Comparison of ENCODE assay signal across 1 cellular context in the genomic region with DNA sequence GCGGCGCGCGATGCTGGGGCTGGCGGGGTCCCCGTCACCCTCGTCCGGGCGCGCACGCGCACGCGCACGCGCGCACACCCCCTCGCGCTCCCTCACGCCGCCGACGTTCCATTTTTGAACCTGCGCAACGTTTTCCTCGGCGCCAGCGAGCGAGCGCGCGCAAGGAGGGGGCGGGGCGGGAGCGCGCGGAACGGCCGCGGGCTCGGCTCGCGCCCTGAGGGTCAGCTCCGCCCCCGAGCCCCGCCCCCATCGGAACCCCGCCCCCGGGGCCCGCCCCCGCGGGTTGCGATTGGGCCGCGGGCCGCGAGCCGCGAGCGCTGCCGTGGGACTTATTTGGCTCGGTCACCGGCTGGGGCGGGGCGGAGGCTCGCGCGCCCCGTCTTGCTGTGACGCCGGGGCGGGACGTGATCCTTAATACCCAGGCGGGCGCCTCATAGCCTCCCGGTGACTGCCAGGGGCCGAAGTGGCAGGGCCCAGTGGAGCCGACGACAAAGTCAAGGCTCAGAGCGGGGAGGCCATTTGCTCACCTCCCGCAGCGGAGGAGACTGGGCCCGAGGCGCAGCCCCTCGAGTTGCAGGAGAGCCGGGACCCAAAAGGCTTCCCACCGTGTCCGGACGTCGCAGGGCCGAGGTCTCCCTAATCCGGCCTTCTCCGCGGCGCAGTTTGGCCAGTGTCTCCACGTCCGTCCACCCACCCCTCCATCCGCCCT.
A peak's percentile ranks its signal among the peaks of the same experiment; 100 is the strongest.
TF ChIP-seq lines count a peak whose summit lies in the region.

CBX7 (minus strand) TSS at position 170 of the 709 bp plus-strand sequence. CDS start 236 bp downstream, outside the sequence.

TF ChIP-seq in GM12878, 131 proteins besides CTCF, POLR2A, EP300 and RAD21 (continued from another document and continues in another):
- TF ChIP-seq ZNF687 (IDR thresholded peaks at IDR 0.05) (peak; percentile 48), YBX1 (IDR thresholded peaks at IDR 0.05) (no peak), SIX5 (IDR thresholded peaks at IDR 0.05; ENCODE audit: low read depth, low read length, severe bottlenecking) (no peak), FOXK2 (IDR thresholded peaks at IDR 0.05) (no peak), GABPA (IDR thresholded peaks at IDR 0.05; ENCODE audit: low read depth) (no peak), RBBP5 (conservative IDR thresholded peaks at IDR 0.05) (no peak), NR2C1 (IDR thresholded peaks at IDR 0.05) (peak; percentile 51; the same call in 1 of the 2 replicates), NR2C2 (IDR thresholded peaks at IDR 0.05; ENCODE audit: borderline replicate concordance, control insufficient read depth, insufficient read length, low read depth) (no peak), MTA2 (IDR thresholded peaks at IDR 0.05; ENCODE audit: low read depth) (no peak), ZBTB11 (CRISPR knock-in tag; IDR thresholded peaks at IDR 0.05) (no peak), JUND (IDR thresholded peaks at IDR 0.05; ENCODE audit: low read depth, low read length) (no peak), RB1 (IDR thresholded peaks at IDR 0.05; ENCODE audit: borderline replicate concordance) (peak; percentile 35; the same call in 1 of the 2 replicates), ZNF207 (IDR thresholded peaks at IDR 0.05; ENCODE audit: borderline replicate concordance) (0 out of 2 replicates have a peak, but pooled peaks have one; percentile 48), YY1 (IDR thresholded peaks at IDR 0.05; ENCODE audit: low read depth, low read length) (no peak; the same call in 1 of the 2 replicates), MEF2A (IDR thresholded peaks at IDR 0.05; ENCODE audit: insufficient read depth, low read depth, low read length) (no peak), HCFC1 (IDR thresholded peaks at IDR 0.05; ENCODE audit: low read length) (peak; percentile 20; the same call in 1 of the 2 replicates), SMAD1 (IDR thresholded peaks at IDR 0.05; ENCODE audit: low read depth, partially characterized antibody) (no peak), TAF1 (IDR thresholded peaks at IDR 0.05; ENCODE audit: borderline replicate concordance, low read depth, low read length) (no peak), IRF3 (IDR thresholded peaks at IDR 0.05) (no peak), CREM (IDR thresholded peaks at IDR 0.05; ENCODE audit: low read depth) (0 out of 2 replicates have a peak, but pooled peaks have one; percentile 33), CUX1 (IDR thresholded peaks at IDR 0.05; ENCODE audit: insufficient replicate concordance, low read depth, low read length) (no peak), CEBPZ (IDR thresholded peaks at IDR 0.05; ENCODE audit: low read depth, low read length) (no peak), ZNF217 (IDR thresholded peaks at IDR 0.05) (no peak), ZNF622 (IDR thresholded peaks at IDR 0.05) (no peak), POLR2AphosphoS2 (IDR thresholded peaks at IDR 0.05; ENCODE audit: low read depth, low read length) (no peak; the same call in 1 of the 2 replicates), TCF3 (IDR thresholded peaks at IDR 0.05; ENCODE audit: borderline replicate concordance, insufficient read depth, low read depth, low read length) (no peak), ZSCAN29 (IDR thresholded peaks at IDR 0.05) (no peak), ESRRA (IDR thresholded peaks at IDR 0.05; ENCODE audit: low read length) (no peak), CREB1 (IDR thresholded peaks at IDR 0.05; ENCODE audit: low read depth) (peak; percentile 52; the same call in 1 of the 2 replicates)
- TF ChIP-seq, protein P1, sequence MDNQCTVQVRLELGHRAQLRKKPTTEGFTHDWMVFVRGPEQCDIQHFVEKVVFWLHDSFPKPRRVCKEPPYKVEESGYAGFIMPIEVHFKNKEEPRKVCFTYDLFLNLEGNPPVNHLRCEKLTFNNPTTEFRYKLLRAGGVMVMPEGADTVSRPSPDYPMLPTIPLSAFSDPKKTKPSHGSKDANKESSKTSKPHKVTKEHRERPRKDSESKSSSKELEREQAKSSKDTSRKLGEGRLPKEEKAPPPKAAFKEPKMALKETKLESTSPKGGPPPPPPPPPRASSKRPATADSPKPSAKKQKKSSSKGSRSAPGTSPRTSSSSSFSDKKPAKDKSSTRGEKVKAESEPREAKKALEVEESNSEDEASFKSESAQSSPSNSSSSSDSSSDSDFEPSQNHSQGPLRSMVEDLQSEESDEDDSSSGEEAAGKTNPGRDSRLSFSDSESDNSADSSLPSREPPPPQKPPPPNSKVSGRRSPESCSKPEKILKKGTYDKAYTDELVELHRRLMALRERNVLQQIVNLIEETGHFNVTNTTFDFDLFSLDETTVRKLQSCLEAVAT (IDR thresholded peaks at IDR 0.05): no peak
- TF ChIP-seq, protein P2, sequence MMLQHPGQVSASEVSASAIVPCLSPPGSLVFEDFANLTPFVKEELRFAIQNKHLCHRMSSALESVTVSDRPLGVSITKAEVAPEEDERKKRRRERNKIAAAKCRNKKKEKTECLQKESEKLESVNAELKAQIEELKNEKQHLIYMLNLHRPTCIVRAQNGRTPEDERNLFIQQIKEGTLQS (IDR thresholded peaks at IDR 0.05; ENCODE audit: borderline replicate concordance, extremely low read depth, low read depth, low read length): no peak
- TF ChIP-seq, protein P3, sequence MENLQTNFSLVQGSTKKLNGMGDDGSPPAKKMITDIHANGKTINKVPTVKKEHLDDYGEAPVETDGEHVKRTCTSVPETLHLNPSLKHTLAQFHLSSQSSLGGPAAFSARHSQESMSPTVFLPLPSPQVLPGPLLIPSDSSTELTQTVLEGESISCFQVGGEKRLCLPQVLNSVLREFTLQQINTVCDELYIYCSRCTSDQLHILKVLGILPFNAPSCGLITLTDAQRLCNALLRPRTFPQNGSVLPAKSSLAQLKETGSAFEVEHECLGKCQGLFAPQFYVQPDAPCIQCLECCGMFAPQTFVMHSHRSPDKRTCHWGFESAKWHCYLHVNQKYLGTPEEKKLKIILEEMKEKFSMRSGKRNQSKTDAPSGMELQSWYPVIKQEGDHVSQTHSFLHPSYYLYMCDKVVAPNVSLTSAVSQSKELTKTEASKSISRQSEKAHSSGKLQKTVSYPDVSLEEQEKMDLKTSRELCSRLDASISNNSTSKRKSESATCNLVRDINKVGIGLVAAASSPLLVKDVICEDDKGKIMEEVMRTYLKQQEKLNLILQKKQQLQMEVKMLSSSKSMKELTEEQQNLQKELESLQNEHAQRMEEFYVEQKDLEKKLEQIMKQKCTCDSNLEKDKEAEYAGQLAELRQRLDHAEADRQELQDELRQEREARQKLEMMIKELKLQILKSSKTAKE (IDR thresholded peaks at IDR 0.05; ENCODE audit: low read depth, poor library complexity, severe bottlenecking): no peak
